ENCODE assay signal across 2 cellular contexts in the genomic region with DNA sequence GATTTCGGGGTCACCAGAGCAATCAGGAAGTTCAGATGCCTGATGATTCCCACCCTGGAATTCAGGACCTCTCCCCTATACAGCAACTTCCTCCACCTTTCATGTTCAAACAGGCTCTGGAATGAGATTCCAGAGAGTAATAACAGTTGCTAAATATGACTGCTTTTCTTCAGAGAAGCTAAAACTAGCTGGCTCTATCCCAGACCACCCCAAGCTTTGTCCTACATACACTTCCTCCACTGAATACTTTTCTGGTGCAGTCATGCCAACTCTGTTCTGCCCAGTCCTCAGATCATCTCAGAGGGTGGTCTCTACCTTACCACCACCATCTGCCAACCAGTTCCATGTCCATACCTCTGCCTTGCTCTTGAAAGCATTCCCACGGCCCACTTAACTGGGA. TPM values are rescaled to one million over a fixed set of nuclear protein-coding genes. Genes with fewer than 3 reads are reported as not detected.
"Had no signal": no experiment of that assay in that cellular context is flagged by ENCODE, and none has a peak within 500 bp of the region (broad histone marks: within the 10 kb centered on the region; RNA-seq: fewer than 3 reads in every experiment).

No MANE protein-coding gene starts in this region.

RNA-seq across cellular contexts. Expression of a gene that starts 27.2 kb away (rescaled TPM):
- total RNA-seq: GM23248, HFFc6 had no signal
- polyA plus RNA-seq: GM23248 had no signal

RNA-seq across cellular contexts. Expression of a gene that starts 52.0 kb away (rescaled TPM):
- total RNA-seq: HFFc6 had no signal
